ENCODE assay signal across 1 cellular context in the genomic region with DNA sequence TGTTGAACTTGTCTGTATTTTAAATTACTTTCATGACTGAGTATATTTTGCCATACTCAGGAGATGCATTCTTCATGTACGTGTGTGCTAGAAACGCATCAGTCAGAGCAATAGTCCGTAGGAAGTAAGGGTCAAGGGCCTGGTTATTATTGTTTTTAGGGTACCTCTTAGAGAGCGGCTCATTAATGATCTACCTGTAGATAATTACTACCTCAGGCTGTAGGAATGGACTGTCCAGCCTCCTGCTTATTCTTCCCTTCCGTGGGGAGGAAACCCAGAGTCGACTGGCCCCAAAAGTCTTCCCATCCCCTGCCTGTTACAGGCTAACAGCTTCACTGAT.
TF ChIP-seq lines count a peak whose summit lies in the region.

No MANE protein-coding gene starts in this region.

TF ChIP-seq in WTC11, 78 proteins besides CTCF, POLR2A, EP300 and RAD21 (continued from another document):
- TF ChIP-seq GTF2I (CRISPR knock-in tag; conservative IDR thresholded peaks at IDR 0.05) (no peak), SMAD4 (CRISPR knock-in tag; IDR thresholded peaks at IDR 0.05) (no peak), IRF2 (CRISPR knock-in tag; IDR thresholded peaks at IDR 0.05; ENCODE audit: borderline replicate concordance, low read depth) (no peak), FOXK1 (CRISPR knock-in tag; IDR thresholded peaks at IDR 0.05) (no peak), JUN (CRISPR knock-in tag; IDR thresholded peaks at IDR 0.05) (no peak), NFE2L1 (CRISPR knock-in tag; IDR thresholded peaks at IDR 0.05) (no peak), ZNF219 (CRISPR knock-in tag; IDR thresholded peaks at IDR 0.05; ENCODE audit: borderline replicate concordance) (no peak), RELA (CRISPR knock-in tag; IDR thresholded peaks at IDR 0.05; ENCODE audit: borderline replicate concordance) (no peak), ZNF232 (CRISPR knock-in tag; IDR thresholded peaks at IDR 0.05) (no peak)
- TF ChIP-seq, protein P1, sequence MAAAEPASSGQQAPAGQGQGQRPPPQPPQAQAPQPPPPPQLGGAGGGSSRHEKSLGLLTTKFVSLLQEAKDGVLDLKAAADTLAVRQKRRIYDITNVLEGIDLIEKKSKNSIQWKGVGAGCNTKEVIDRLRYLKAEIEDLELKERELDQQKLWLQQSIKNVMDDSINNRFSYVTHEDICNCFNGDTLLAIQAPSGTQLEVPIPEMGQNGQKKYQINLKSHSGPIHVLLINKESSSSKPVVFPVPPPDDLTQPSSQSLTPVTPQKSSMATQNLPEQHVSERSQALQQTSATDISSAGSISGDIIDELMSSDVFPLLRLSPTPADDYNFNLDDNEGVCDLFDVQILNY (CRISPR knock-in tag; IDR thresholded peaks at IDR 0.05), result no peak
- TF ChIP-seq, protein P2, sequence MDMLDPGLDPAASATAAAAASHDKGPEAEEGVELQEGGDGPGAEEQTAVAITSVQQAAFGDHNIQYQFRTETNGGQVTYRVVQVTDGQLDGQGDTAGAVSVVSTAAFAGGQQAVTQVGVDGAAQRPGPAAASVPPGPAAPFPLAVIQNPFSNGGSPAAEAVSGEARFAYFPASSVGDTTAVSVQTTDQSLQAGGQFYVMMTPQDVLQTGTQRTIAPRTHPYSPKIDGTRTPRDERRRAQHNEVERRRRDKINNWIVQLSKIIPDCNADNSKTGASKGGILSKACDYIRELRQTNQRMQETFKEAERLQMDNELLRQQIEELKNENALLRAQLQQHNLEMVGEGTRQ (CRISPR knock-in tag; IDR thresholded peaks at IDR 0.05), result no peak
- TF ChIP-seq, protein P3, sequence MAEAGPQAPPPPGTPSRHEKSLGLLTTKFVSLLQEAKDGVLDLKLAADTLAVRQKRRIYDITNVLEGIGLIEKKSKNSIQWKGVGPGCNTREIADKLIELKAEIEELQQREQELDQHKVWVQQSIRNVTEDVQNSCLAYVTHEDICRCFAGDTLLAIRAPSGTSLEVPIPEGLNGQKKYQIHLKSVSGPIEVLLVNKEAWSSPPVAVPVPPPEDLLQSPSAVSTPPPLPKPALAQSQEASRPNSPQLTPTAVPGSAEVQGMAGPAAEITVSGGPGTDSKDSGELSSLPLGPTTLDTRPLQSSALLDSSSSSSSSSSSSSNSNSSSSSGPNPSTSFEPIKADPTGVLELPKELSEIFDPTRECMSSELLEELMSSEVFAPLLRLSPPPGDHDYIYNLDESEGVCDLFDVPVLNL (CRISPR knock-in tag; IDR thresholded peaks at IDR 0.05; ENCODE audit: borderline replicate concordance, low read depth), result no peak
- TF ChIP-seq, protein P4, sequence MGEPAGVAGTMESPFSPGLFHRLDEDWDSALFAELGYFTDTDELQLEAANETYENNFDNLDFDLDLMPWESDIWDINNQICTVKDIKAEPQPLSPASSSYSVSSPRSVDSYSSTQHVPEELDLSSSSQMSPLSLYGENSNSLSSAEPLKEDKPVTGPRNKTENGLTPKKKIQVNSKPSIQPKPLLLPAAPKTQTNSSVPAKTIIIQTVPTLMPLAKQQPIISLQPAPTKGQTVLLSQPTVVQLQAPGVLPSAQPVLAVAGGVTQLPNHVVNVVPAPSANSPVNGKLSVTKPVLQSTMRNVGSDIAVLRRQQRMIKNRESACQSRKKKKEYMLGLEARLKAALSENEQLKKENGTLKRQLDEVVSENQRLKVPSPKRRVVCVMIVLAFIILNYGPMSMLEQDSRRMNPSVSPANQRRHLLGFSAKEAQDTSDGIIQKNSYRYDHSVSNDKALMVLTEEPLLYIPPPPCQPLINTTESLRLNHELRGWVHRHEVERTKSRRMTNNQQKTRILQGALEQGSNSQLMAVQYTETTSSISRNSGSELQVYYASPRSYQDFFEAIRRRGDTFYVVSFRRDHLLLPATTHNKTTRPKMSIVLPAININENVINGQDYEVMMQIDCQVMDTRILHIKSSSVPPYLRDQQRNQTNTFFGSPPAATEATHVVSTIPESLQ (CRISPR knock-in tag; IDR thresholded peaks at IDR 0.05), result no peak
- TF ChIP-seq, protein P5, sequence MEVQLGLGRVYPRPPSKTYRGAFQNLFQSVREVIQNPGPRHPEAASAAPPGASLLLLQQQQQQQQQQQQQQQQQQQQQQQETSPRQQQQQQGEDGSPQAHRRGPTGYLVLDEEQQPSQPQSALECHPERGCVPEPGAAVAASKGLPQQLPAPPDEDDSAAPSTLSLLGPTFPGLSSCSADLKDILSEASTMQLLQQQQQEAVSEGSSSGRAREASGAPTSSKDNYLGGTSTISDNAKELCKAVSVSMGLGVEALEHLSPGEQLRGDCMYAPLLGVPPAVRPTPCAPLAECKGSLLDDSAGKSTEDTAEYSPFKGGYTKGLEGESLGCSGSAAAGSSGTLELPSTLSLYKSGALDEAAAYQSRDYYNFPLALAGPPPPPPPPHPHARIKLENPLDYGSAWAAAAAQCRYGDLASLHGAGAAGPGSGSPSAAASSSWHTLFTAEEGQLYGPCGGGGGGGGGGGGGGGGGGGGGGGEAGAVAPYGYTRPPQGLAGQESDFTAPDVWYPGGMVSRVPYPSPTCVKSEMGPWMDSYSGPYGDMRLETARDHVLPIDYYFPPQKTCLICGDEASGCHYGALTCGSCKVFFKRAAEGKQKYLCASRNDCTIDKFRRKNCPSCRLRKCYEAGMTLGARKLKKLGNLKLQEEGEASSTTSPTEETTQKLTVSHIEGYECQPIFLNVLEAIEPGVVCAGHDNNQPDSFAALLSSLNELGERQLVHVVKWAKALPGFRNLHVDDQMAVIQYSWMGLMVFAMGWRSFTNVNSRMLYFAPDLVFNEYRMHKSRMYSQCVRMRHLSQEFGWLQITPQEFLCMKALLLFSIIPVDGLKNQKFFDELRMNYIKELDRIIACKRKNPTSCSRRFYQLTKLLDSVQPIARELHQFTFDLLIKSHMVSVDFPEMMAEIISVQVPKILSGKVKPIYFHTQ (CRISPR knock-in tag; IDR thresholded peaks at IDR 0.05), result no peak
